Comparison of ENCODE assay signal across 19 cellular contexts in genomic region chr6:56866917-56867522, GRCh38.
DNase-seq lines count a peak whose midpoint lies in the region; ATAC-seq, FAIRE-seq and TF ChIP-seq lines count a peak whose summit lies in the region.
"Had no signal": no experiment of that assay in that cellular context is flagged by ENCODE, and none has a peak within 500 bp of the region (broad histone marks: within the 10 kb centered on the region; RNA-seq: fewer than 3 reads in every experiment).

No MANE protein-coding gene starts in this region.

- CTCF ChIA-PET in endothelial cell of umbilical vein (lab: Charles Lee) = interaction anchor here (1.1 to 4.3 kb wide), 4 partner anchors 16 to 37 kb away, joined by 3 to 36 read pairs (median 8); no protein-coding TSS in a partner anchor
- CTCF ChIA-PET in activated CD4-positive, alpha-beta T cell treated with anti-CD3 and anti-CD28 coated beads for 36 hours (lab: Charles Lee) = no interaction called here

- no peak overlapping the region; the same call in 1 of the 2 replicates for H3K27ac Mint-ChIP-seq in GM23338
- peak overlapping the region; percentile 85 for H3K27ac Mint-ChIP-seq in osteocyte (ENCODE audit: unreplicated experiment)
- H3K27ac Mint-ChIP-seq in stimulated activated memory B cell treated with anti-CD40 and anti-IgM and Interleukin-4, amounts not matched to agents 10 μg/mL and 1 μg/mL and 100 μg/mL, for 72 hours = no peak overlapping the region
- H3K27ac Mint-ChIP-seq in activated CD4-positive, alpha-beta T cell treated with anti-CD3 and anti-CD28 coated beads for 36 hours = no peak overlapping the region
- H3K27ac Mint-ChIP-seq: activated naive CD4-positive, alpha-beta T cell treated with anti-CD3 and anti-CD28 coated beads, Interleukin-2, amount 10 ng/mL, durations not matched to agents 7 days and 5 days; effector memory CD8-positive, alpha-beta T cell had no signal

- no peaks in the 10 kb centered on the region for H3K9me3 ChIP-seq in endothelial cell of umbilical vein (replicated peaks; ENCODE audit: control insufficient read depth, insufficient read depth, low read length)
- H3K9me3 ChIP-seq: BE2C, gastroesophageal sphincter had no signal

- no peaks in the 10 kb centered on the region for H3K9me2 ChIP-seq in GM23338 (ENCODE audit: insufficient read depth)

- FAIRE-seq in RCC 7860 (lab: Jason Lieb, UNC) = peak; percentile 65
- peak; percentile 79 for FAIRE-seq in endothelial cell of umbilical vein (lab: Jason Lieb, UNC)

- no peak for TF ChIP-seq POLR2A in endothelial cell of umbilical vein (IDR thresholded peaks at IDR 0.05; ENCODE audit: low read depth, low read length)

- no peak overlapping the region for H3K4me3 Mint-ChIP-seq in GM23338
- no peak overlapping the region for H3K4me3 Mint-ChIP-seq in osteocyte (ENCODE audit: unreplicated experiment)
- no peak overlapping the region for H3K4me3 Mint-ChIP-seq in stimulated activated memory B cell treated with anti-CD40 and anti-IgM and Interleukin-4, amounts not matched to agents 10 μg/mL and 1 μg/mL and 100 μg/mL, for 72 hours
- H3K4me3 Mint-ChIP-seq in activated CD4-positive, alpha-beta T cell treated with anti-CD3 and anti-CD28 coated beads for 36 hours = no peak overlapping the region
- H3K4me3 Mint-ChIP-seq: activated naive CD4-positive, alpha-beta T cell treated with anti-CD3 and anti-CD28 coated beads, Interleukin-2, amount 10 ng/mL, durations not matched to agents 7 days and 5 days; effector memory CD8-positive, alpha-beta T cell; neural crest cell had no signal

- no peaks in the 10 kb centered on the region for H3K36me3 ChIP-seq in GM23338 (ENCODE audit: insufficient read depth)
- no peaks in the 10 kb centered on the region for H3K36me3 ChIP-seq in endothelial cell of umbilical vein (ENCODE audit: control insufficient read depth in 2 of 2, extremely low read depth in 1 of 2, insufficient read depth in 2 of 2, low read length in 2 of 2)
- H3K36me3 ChIP-seq: BE2C, gastroesophageal sphincter had no signal

- H3F3A ChIP-seq in GM23338 (replicated peaks; ENCODE audit: low read depth) = no peaks in the 10 kb centered on the region

- TF ChIP-seq CTCF in GM23338 (conservative IDR thresholded peaks at IDR 0.05; ENCODE audit: low read depth in 2 of 2) = no peak
- TF ChIP-seq CTCF in endothelial cell of umbilical vein (IDR thresholded peaks at IDR 0.05; ENCODE audit: extremely low read depth in 1 of 2, insufficient read depth in 1 of 2, low read depth in 1 of 2, low read length in 2 of 2) = no peak
- TF ChIP-seq CTCF in osteocyte (IDR thresholded peaks at IDR 0.05) = no peak

- no peaks in the 10 kb centered on the region for H3K9me1 ChIP-seq in endothelial cell of umbilical vein (replicated peaks; ENCODE audit: control insufficient read depth, extremely low read depth, insufficient read depth, low read length)

- H3K4me1 Mint-ChIP-seq in GM23338 = peaks cover 41% of the 10 kb centered on the region
- peaks cover 73% of the 10 kb centered on the region for H3K4me1 Mint-ChIP-seq in osteocyte (ENCODE audit: unreplicated experiment)
- H3K4me1 Mint-ChIP-seq in stimulated activated memory B cell treated with anti-CD40 and anti-IgM and Interleukin-4, amounts not matched to agents 10 μg/mL and 1 μg/mL and 100 μg/mL, for 72 hours = no peaks in the 10 kb centered on the region
- no peaks in the 10 kb centered on the region for H3K4me1 Mint-ChIP-seq in activated CD4-positive, alpha-beta T cell treated with anti-CD3 and anti-CD28 coated beads for 36 hours
- H3K4me1 Mint-ChIP-seq: activated naive CD4-positive, alpha-beta T cell treated with anti-CD3 and anti-CD28 coated beads, Interleukin-2, amount 10 ng/mL, durations not matched to agents 7 days and 5 days had no signal

- H3K4me2 ChIP-seq in GM23338 (peak overlapping the region; percentile 31; the same call in 1 of the 2 replicates), endothelial cell of umbilical vein (ENCODE audit: insufficient read depth, low read length) (peak overlapping the region; percentile 65)

- H3K4me1 ChIP-seq in GM23338 (ENCODE audit: insufficient read depth) = peaks cover 31% of the 10 kb centered on the region
- peaks cover 68% of the 10 kb centered on the region for H3K4me1 ChIP-seq in endothelial cell of umbilical vein (ENCODE audit: control insufficient read depth, extremely low read depth, insufficient read depth, low read length)
- H3K4me1 ChIP-seq: BE2C had no signal

- H3K27ac ChIP-seq in GM23338 (ENCODE audit: low read depth) = peak overlapping the region; percentile 53; the same call in 1 of the 2 replicates
- H3K27ac ChIP-seq in endothelial cell of umbilical vein (ENCODE audit: insufficient read depth, low read depth, low read length) = peak overlapping the region; percentile 70
- H3K27ac ChIP-seq: gastroesophageal sphincter had no signal

- DNase-seq in GM23338 (ENCODE audit: low spot score) (no peak), RCC 7860 (ENCODE audit: low spot score) (peak; percentile 48), endothelial cell of umbilical vein (ENCODE audit: low read depth, low spot score) (peak; percentile 75), osteocyte (ENCODE audit: extremely low spot score, unreplicated experiment) (no peak), NCI-H2171 treated with DMSO at 0.1 percent for 48 hours (lab: John Stamatoyannopoulos, UW) (no peak)
- no peak for DNase-seq in stimulated activated CD4-positive, alpha-beta T cell treated with anti-CD3 and anti-CD28 coated beads, Interleukin-2, amount 100 ng/mL, for 24 hours
- DNase-seq in activated CD4-positive, alpha-beta T cell treated with anti-CD3 and anti-CD28 coated beads for 36 hours = no peak
- DNase-seq: activated CD8-positive, alpha-beta memory T cell treated with anti-CD3 and anti-CD28 coated beads, Interleukin-2, amount 50 U/mL, for 4 hours; activated naive CD4-positive, alpha-beta T cell treated with anti-CD3 and anti-CD28 coated beads, Interleukin-2, amount 10 ng/mL, durations not matched to agents 7 days and 5 days; BE2C; effector memory CD8-positive, alpha-beta T cell; NCI-H187; NCI-H510A; right cardiac atrium; stimulated activated CD4-positive, alpha-beta T cell treated with anti-CD3 and anti-CD28 coated beads, Interleukin-1b, Interleukin-23, amount 100 ng/mL, for 48 hours; substantia nigra had no signal

- intact Hi-C loops in endothelial cell of umbilical vein (cut with micrococcal nuclease) = loop anchor here (2.0 to 5.0 kb wide), 2 partner anchors 35 to 152 kb away; no protein-coding TSS in a partner anchor
- intact Hi-C loops in activated CD4-positive, alpha-beta T cell treated with anti-CD3 and anti-CD28 coated beads for 36 hours (cut with DNase I, micrococcal nuclease) = no loop called here

- no peaks in the 10 kb centered on the region for H3K79me2 ChIP-seq in GM23338 (replicated peaks; ENCODE audit: insufficient read depth)
- no peaks in the 10 kb centered on the region for H3K79me2 ChIP-seq in endothelial cell of umbilical vein (ENCODE audit: control insufficient read depth, insufficient read depth, low read length)

- dilution Hi-C loops in endothelial cell of umbilical vein (cut with MboI; ENCODE audit: extremely low pct_ligation_motif_present, low sequenced_read_pairs) = no loop called here

- H2AFZ ChIP-seq in GM23338 = no peak overlapping the region
- H2AFZ ChIP-seq in endothelial cell of umbilical vein (ENCODE audit: low read depth, low read length) = no peak overlapping the region

- no peak overlapping the region for H3K4me3 ChIP-seq in GM23338
- H3K4me3 ChIP-seq in endothelial cell of umbilical vein (replicated peaks in 1 of 3; ENCODE audit: insufficient read depth in 1 of 3, low read depth in 1 of 3, low read length in 3 of 3) = no peak overlapping the region
- H3K4me3 ChIP-seq: gastroesophageal sphincter had no signal

- no TSS peak for BruUV-seq in endothelial cell of umbilical vein (replicated peaks; lab: Mats Ljungman, UMichigan)

- H3K9ac ChIP-seq in endothelial cell of umbilical vein (replicated peaks; ENCODE audit: extremely low read depth, insufficient read depth, low read length) = peak overlapping the region; percentile 48

- ATAC-seq in GM23338 = peak; percentile 53
- no peak for ATAC-seq in stimulated activated memory B cell treated with anti-CD40 and anti-IgM and Interleukin-4, amounts not matched to agents 10 μg/mL and 1 μg/mL and 100 μg/mL, for 72 hours
- no peak for ATAC-seq in activated CD4-positive, alpha-beta T cell treated with anti-CD3 and anti-CD28 coated beads for 36 hours
- ATAC-seq: effector memory CD8-positive, alpha-beta T cell; gastroesophageal sphincter had no signal

- H3K9me3 Mint-ChIP-seq in GM23338 (no peaks in the 10 kb centered on the region), osteocyte (ENCODE audit: unreplicated experiment) (no peaks in the 10 kb centered on the region)
- H3K9me3 Mint-ChIP-seq in stimulated activated memory B cell treated with anti-CD40 and anti-IgM and Interleukin-4, amounts not matched to agents 10 μg/mL and 1 μg/mL and 100 μg/mL, for 72 hours = no peaks in the 10 kb centered on the region
- H3K9me3 Mint-ChIP-seq in activated CD4-positive, alpha-beta T cell treated with anti-CD3 and anti-CD28 coated beads for 36 hours (ENCODE audit: low read depth) = no peaks in the 10 kb centered on the region
- H3K9me3 Mint-ChIP-seq: activated naive CD4-positive, alpha-beta T cell treated with anti-CD3 and anti-CD28 coated beads, Interleukin-2, amount 10 ng/mL, durations not matched to agents 7 days and 5 days; effector memory CD8-positive, alpha-beta T cell; neural crest cell had no signal

- H4K20me1 ChIP-seq in GM23338 (replicated peaks; ENCODE audit: insufficient read depth) (no peaks in the 10 kb centered on the region), endothelial cell of umbilical vein (replicated peaks; ENCODE audit: control insufficient read depth, extremely low read depth, insufficient read depth, low read length) (no peaks in the 10 kb centered on the region)

- H3K36me3 Mint-ChIP-seq in GM23338 (ENCODE audit: low read depth) (no peaks in the 10 kb centered on the region), osteocyte (ENCODE audit: unreplicated experiment) (peaks cover 1% of the 10 kb centered on the region)
- H3K36me3 Mint-ChIP-seq in stimulated activated memory B cell treated with anti-CD40 and anti-IgM and Interleukin-4, amounts not matched to agents 10 μg/mL and 1 μg/mL and 100 μg/mL, for 72 hours = no peaks in the 10 kb centered on the region
- H3K36me3 Mint-ChIP-seq in activated CD4-positive, alpha-beta T cell treated with anti-CD3 and anti-CD28 coated beads for 36 hours (ENCODE audit: low read depth) = no peaks in the 10 kb centered on the region
- H3K36me3 Mint-ChIP-seq: activated naive CD4-positive, alpha-beta T cell treated with anti-CD3 and anti-CD28 coated beads, Interleukin-2, amount 10 ng/mL, durations not matched to agents 7 days and 5 days had no signal

- peaks cover 4% of the 10 kb centered on the region for H3K27me3 Mint-ChIP-seq in GM23338 (ENCODE audit: insufficient read depth, low read depth, poor library complexity)
- H3K27me3 Mint-ChIP-seq in osteocyte (ENCODE audit: unreplicated experiment) = no peaks in the 10 kb centered on the region
- H3K27me3 Mint-ChIP-seq in stimulated activated memory B cell treated with anti-CD40 and anti-IgM and Interleukin-4, amounts not matched to agents 10 μg/mL and 1 μg/mL and 100 μg/mL, for 72 hours = peaks cover 11% of the 10 kb centered on the region
- peaks cover 4% of the 10 kb centered on the region for H3K27me3 Mint-ChIP-seq in activated CD4-positive, alpha-beta T cell treated with anti-CD3 and anti-CD28 coated beads for 36 hours

- H3K27me3 ChIP-seq in GM23338 (ENCODE audit: insufficient read depth) = no peaks in the 10 kb centered on the region
- no peaks in the 10 kb centered on the region for H3K27me3 ChIP-seq in endothelial cell of umbilical vein (ENCODE audit: control insufficient read depth in 2 of 2, insufficient read depth in 2 of 2, low read length in 2 of 2)
- H3K27me3 ChIP-seq: BE2C, gastroesophageal sphincter had no signal

- POLR2A ChIA-PET in endothelial cell of umbilical vein (lab: Charles Lee) = interaction anchor here (0.5 kb wide), 1 partner anchor 14 kb away, joined by 3 read pairs; no protein-coding TSS in a partner anchor
- POLR2A ChIA-PET in activated CD4-positive, alpha-beta T cell treated with anti-CD3 and anti-CD28 coated beads for 36 hours (lab: Charles Lee) = no interaction called here

Comparison
In these comparisons a context has a peak if more than half of its experiments do, and no peak if none do; other contexts are left out.
1. DNase-seq: peak in RCC 7860 (single experiment) and endothelial cell of umbilical vein (single experiment); none in GM23338 (single experiment), osteocyte (single experiment), stimulated activated CD4-positive, alpha-beta T cell treated with anti-CD3 and anti-CD28 coated beads, Interleukin-2, amount 100 ng/mL, for 24 hours (0 of 2), NCI-H2171 treated with DMSO at 0.1 percent for 48 hours (single experiment) and activated CD4-positive, alpha-beta T cell treated with anti-CD3 and anti-CD28 coated beads for 36 hours (single experiment).